8 cellular contexts compared by ENCODE assay signal in genomic region chr1:212700597-212700891, GRCh38. TPM values are rescaled to one million over a fixed set of nuclear protein-coding genes. Genes with fewer than 3 reads are reported as not detected.
DNase-seq lines count a peak whose midpoint lies in the region; ATAC-seq lines count a peak whose summit lies in the region.

No MANE protein-coding gene starts in this region.

- intact Hi-C loops in activated CD4-positive, alpha-beta T cell treated with anti-CD3 and anti-CD28 coated beads for 36 hours (cut with DNase I, micrococcal nuclease) = loop anchor here (1.0 to 5.0 kb wide), 6 partner anchors 12 to 312 kb away; no protein-coding TSS in a partner anchor

- H3K36me3 ChIP-seq in iPS-20b (ENCODE audit: insufficient read depth, low read depth, low read length) (no peaks in the 10 kb centered on the region), subcutaneous abdominal adipose tissue (ENCODE audit: control insufficient read depth in 5 of 5, insufficient read depth in 5 of 5, low read length in 5 of 5) (no peaks in the 10 kb centered on the region)

- no peaks in the 10 kb centered on the region for H3K9me3 Mint-ChIP-seq in activated CD4-positive, alpha-beta T cell treated with anti-CD3 and anti-CD28 coated beads for 36 hours (ENCODE audit: low read depth)
- no peaks in the 10 kb centered on the region for H3K9me3 Mint-ChIP-seq in activated T-helper 17 cell treated with anti-CD3 and anti-CD28 coated beads, Interleukin-2, amount 50 U/mL, for 72 hours

- H3K36me3 Mint-ChIP-seq in activated CD4-positive, alpha-beta T cell treated with anti-CD3 and anti-CD28 coated beads for 36 hours (ENCODE audit: low read depth) = peaks cover 25% of the 10 kb centered on the region
- H3K36me3 Mint-ChIP-seq in activated T-helper 17 cell treated with anti-CD3 and anti-CD28 coated beads, Interleukin-2, amount 50 U/mL, for 72 hours (ENCODE audit: low read depth) = no peaks in the 10 kb centered on the region

- no peak for ATAC-seq in activated CD4-positive, alpha-beta T cell treated with anti-CD3 and anti-CD28 coated beads for 36 hours
- no peak for ATAC-seq in activated T-helper 17 cell treated with anti-CD3 and anti-CD28 coated beads, Interleukin-2, amount 50 U/mL, for 72 hours (replicated peaks)
- no peak for ATAC-seq in HG02623 (IDR thresholded peaks at IDR 0.05; ENCODE audit: unreplicated experiment)

- peak overlapping the region; percentile 77 for H3K4me3 Mint-ChIP-seq in activated CD4-positive, alpha-beta T cell treated with anti-CD3 and anti-CD28 coated beads for 36 hours
- peak overlapping the region; percentile 94 for H3K4me3 Mint-ChIP-seq in activated T-helper 17 cell treated with anti-CD3 and anti-CD28 coated beads, Interleukin-2, amount 50 U/mL, for 72 hours

- POLR2A ChIA-PET in activated CD4-positive, alpha-beta T cell treated with anti-CD3 and anti-CD28 coated beads for 36 hours (lab: Charles Lee) = interaction anchor here (0.9 to 1.0 kb wide), 2 partner anchors 22 to 27 kb away, joined by 3 read pairs; no protein-coding TSS in a partner anchor

- no peak overlapping the region for H3K27ac ChIP-seq in iPS-20b (ENCODE audit: low read length)
- H3K27ac ChIP-seq in subcutaneous abdominal adipose tissue (ENCODE audit: low read depth, low read length) = no peak overlapping the region

- H3K4me3 ChIP-seq in iPS-20b (ENCODE audit: low read length) (peak overlapping the region; percentile 59; the same call in 1 of the 2 replicates), subcutaneous abdominal adipose tissue (ENCODE audit: low read depth in 1 of 5, low read length in 5 of 5) (peak overlapping the region; percentile 62 to 77 (median 71))

- CTCF ChIA-PET in activated CD4-positive, alpha-beta T cell treated with anti-CD3 and anti-CD28 coated beads for 36 hours (lab: Charles Lee) = interaction anchor here (1.1 to 2.7 kb wide), 11 partner anchors 20 to 243 kb away, joined by 4 to 22 read pairs (median 7); partner anchors contain the start of genes NSL1 and TATDN3

- peaks cover 5% of the 10 kb centered on the region for H3K27me3 Mint-ChIP-seq in activated CD4-positive, alpha-beta T cell treated with anti-CD3 and anti-CD28 coated beads for 36 hours
- H3K27me3 Mint-ChIP-seq in activated T-helper 17 cell treated with anti-CD3 and anti-CD28 coated beads, Interleukin-2, amount 50 U/mL, for 72 hours = no peaks in the 10 kb centered on the region

- H3K9ac ChIP-seq in iPS-20b (ENCODE audit: low read depth, low read length) (no peak overlapping the region), subcutaneous abdominal adipose tissue (ENCODE audit: low read length in 5 of 5) (peak overlapping the region in 4 of 5 donors; percentile 53 to 75 (median 66))

- H3K27ac Mint-ChIP-seq in activated CD4-positive, alpha-beta T cell treated with anti-CD3 and anti-CD28 coated beads for 36 hours = peak overlapping the region; percentile 88
- H3K27ac Mint-ChIP-seq in activated T-helper 17 cell treated with anti-CD3 and anti-CD28 coated beads, Interleukin-2, amount 50 U/mL, for 72 hours = peak overlapping the region; percentile 57

- peaks cover 67% of the 10 kb centered on the region for H3K4me1 Mint-ChIP-seq in activated CD4-positive, alpha-beta T cell treated with anti-CD3 and anti-CD28 coated beads for 36 hours
- peaks cover 42% of the 10 kb centered on the region for H3K4me1 Mint-ChIP-seq in activated T-helper 17 cell treated with anti-CD3 and anti-CD28 coated beads, Interleukin-2, amount 50 U/mL, for 72 hours

- in situ Hi-C loops in ACHN (cut with HindIII; ENCODE audit: low pct_ligation_motif_present, low pct_unique_long_range_greater_than_20kb, low sequenced_read_pairs) = no loop called here

- no peaks in the 10 kb centered on the region for H3K4me1 ChIP-seq in iPS-20b (ENCODE audit: insufficient read depth, low read length)
- peaks cover 2 to 32% (median 26%) of the 10 kb centered on the region in 5 donors for H3K4me1 ChIP-seq in subcutaneous abdominal adipose tissue (ENCODE audit: control insufficient read depth in 5 of 5, insufficient read depth in 5 of 5, low read length in 5 of 5)

- H3K9me3 ChIP-seq in iPS-20b (ENCODE audit: insufficient read depth, low read depth, low read length) (no peaks in the 10 kb centered on the region), subcutaneous abdominal adipose tissue (ENCODE audit: control insufficient read depth in 5 of 5, low read length in 5 of 5) (no peaks in the 10 kb centered on the region)

- H3K27me3 ChIP-seq in iPS-20b (ENCODE audit: insufficient read depth, low read length) (peaks cover 91% of the 10 kb centered on the region), subcutaneous abdominal adipose tissue (ENCODE audit: control insufficient read depth in 5 of 5, insufficient read depth in 4 of 5, low read length in 5 of 5) (peaks cover 0 to 9% (median 0%) of the 10 kb centered on the region in 5 donors)

- no peak for DNase-seq in activated CD4-positive, alpha-beta T cell treated with anti-CD3 and anti-CD28 coated beads for 36 hours
- DNase-seq in activated CD4-positive, alpha-beta T cell treated with anti-CD3 and anti-CD28 coated beads for 48 hours = no peak
- no peak for DNase-seq in ACHN
- DNase-seq in NCI-H446 treated with DMSO at 0.1 percent for 48 hours (lab: John Stamatoyannopoulos, UW) = no peak

RNA-seq across cellular contexts. Expression of gene BATF3, which starts 0.9 kb away (rescaled TPM):
- total RNA-seq in activated CD4-positive, alpha-beta T cell treated with anti-CD3 and anti-CD28 coated beads for 36 hours = 100 to 1,000 TPM; 129 to 149 TPM
- total RNA-seq in activated T-helper 17 cell treated with anti-CD3 and anti-CD28 coated beads, Interleukin-2, amount 50 U/mL, for 72 hours = 100 to 1,000 TPM in 1 of 2 donors, 10 to 100 TPM in 1; 97.3 to 129 TPM
